ENCODE assay signal across 18 cellular contexts in genomic region chr4:169854090-169854489, GRCh38.
DNase-seq lines count a peak whose midpoint lies in the region; ATAC-seq, FAIRE-seq and TF ChIP-seq lines count a peak whose summit lies in the region.
"Had no signal": no experiment of that assay in that cellular context is flagged by ENCODE, and none has a peak within 500 bp of the region (broad histone marks: within the 10 kb centered on the region; RNA-seq: fewer than 3 reads in every experiment).

No MANE protein-coding gene starts in this region.

- H3K9me2 ChIP-seq in hepatocyte (replicated peaks; ENCODE audit: insufficient read depth), result no peaks in the 10 kb centered on the region

- DNase-seq in GM12892 (ENCODE audit: insufficient read length) (no peak), UCSD-AML1 (lab: John Stamatoyannopoulos, UW; ENCODE audit: unreplicated experiment) (peak; percentile 10), hepatocyte (ENCODE audit: low spot score) (peak; percentile 18), gastrocnemius medialis (no peak)
- DNase-seq in activated T-cell treated with anti-CD3 and anti-CD28 coated beads, Interleukin-2, amount 50 U/mL, for 72 hours, result no peak
- DNase-seq: CD4-positive, CD25-positive, alpha-beta regulatory T cell; DMS79 treated with DMSO at 0.1 percent for 48 hours; H9; IMR-90; MV-4-11; NCI-H2107; NCI-H446 treated with DMSO at 0.1 percent for 48 hours; NCI-H82 had no signal

- H3K36me3 ChIP-seq in hepatocyte (replicated peaks; ENCODE audit: insufficient read depth, low read depth), result no peaks in the 10 kb centered on the region
- no peaks in the 10 kb centered on the region for H3K36me3 ChIP-seq in gastrocnemius medialis

- no peak for TF ChIP-seq EP300 in Ishikawa (IDR thresholded peaks at IDR 0.05; ENCODE audit: borderline replicate concordance)

- peaks cover 0 to 2% of the 10 kb centered on the region in 2 donors for H3K9me3 Mint-ChIP-seq in activated T-cell treated with anti-CD3 and anti-CD28 coated beads, Interleukin-2, amount 50 U/mL, for 72 hours
- H3K9me3 Mint-ChIP-seq: CD4-positive, CD25-positive, alpha-beta regulatory T cell had no signal

- H3K4me1 ChIP-seq in hepatocyte (ENCODE audit: insufficient read depth) (peaks cover 4% of the 10 kb centered on the region), gastrocnemius medialis (no peaks in the 10 kb centered on the region)

- no peak overlapping the region for H3K4me3 Mint-ChIP-seq in activated T-cell treated with anti-CD3 and anti-CD28 coated beads, Interleukin-2, amount 50 U/mL, for 72 hours
- H3K4me3 Mint-ChIP-seq: B cell; CD4-positive, CD25-positive, alpha-beta regulatory T cell; H9 had no signal

- H3K27me3 ChIP-seq in hepatocyte (no peaks in the 10 kb centered on the region), gastrocnemius medialis (no peaks in the 10 kb centered on the region)

- no peaks in the 10 kb centered on the region for H3K4me1 Mint-ChIP-seq in activated T-cell treated with anti-CD3 and anti-CD28 coated beads, Interleukin-2, amount 50 U/mL, for 72 hours (ENCODE audit: low read depth)
- H3K4me1 Mint-ChIP-seq: B cell; CD4-positive, CD25-positive, alpha-beta regulatory T cell had no signal

- H2AFZ ChIP-seq in hepatocyte, result no peak overlapping the region

- no peaks in the 10 kb centered on the region for H3K36me3 Mint-ChIP-seq in activated T-cell treated with anti-CD3 and anti-CD28 coated beads, Interleukin-2, amount 50 U/mL, for 72 hours (ENCODE audit: insufficient read depth in 2 of 2)
- H3K36me3 Mint-ChIP-seq: CD4-positive, CD25-positive, alpha-beta regulatory T cell had no signal

- no peaks in the 10 kb centered on the region for H4K20me1 ChIP-seq in hepatocyte (ENCODE audit: insufficient read depth, poor library complexity, severe bottlenecking)

- no peak for TF ChIP-seq POLR2A in GM12892 (IDR thresholded peaks at IDR 0.05; ENCODE audit: low read depth, low read length)
- TF ChIP-seq POLR2A in gastrocnemius medialis (IDR thresholded peaks at IDR 0.05), result no peak

- no peak for TF ChIP-seq RAD21 in Ishikawa (IDR thresholded peaks at IDR 0.05; ENCODE audit: low read depth)

- no peak overlapping the region for H3K27ac Mint-ChIP-seq in activated T-cell treated with anti-CD3 and anti-CD28 coated beads, Interleukin-2, amount 50 U/mL, for 72 hours
- H3K27ac Mint-ChIP-seq: B cell; CD4-positive, CD25-positive, alpha-beta regulatory T cell; H9 had no signal

- H3K27ac ChIP-seq in hepatocyte (no peak overlapping the region), gastrocnemius medialis (no peak overlapping the region)

- H3K9me3 ChIP-seq in hepatocyte (ENCODE audit: low read depth) (no peaks in the 10 kb centered on the region), gastrocnemius medialis (no peaks in the 10 kb centered on the region)

- H3K27me3 Mint-ChIP-seq in activated T-cell treated with anti-CD3 and anti-CD28 coated beads, Interleukin-2, amount 50 U/mL, for 72 hours (ENCODE audit: low read depth), result peaks cover 7% of the 10 kb centered on the region
- H3K27me3 Mint-ChIP-seq: CD4-positive, CD25-positive, alpha-beta regulatory T cell had no signal

- intact Hi-C loops in gastrocnemius medialis (cut with DNase I; ENCODE audit: low total_unique reads), result no loop called here

- no peaks in the 10 kb centered on the region for H3K79me2 ChIP-seq in hepatocyte

- 61% methylated on average over 3 of the region's 3 CpGs for WGBS in hepatocyte (ENCODE audit: low lambda C conversion rate, missing lambda C conversion rate)

- TF ChIP-seq CTCF in hepatocyte (IDR thresholded peaks at IDR 0.05; ENCODE audit: poor library complexity) (no peak), gastrocnemius medialis (IDR thresholded peaks at IDR 0.05 in 4 of 5, conservative IDR thresholded peaks at IDR 0.05 in 1 of 5) (no peak)

- H3K4me2 ChIP-seq in hepatocyte, result no peak overlapping the region

- ATAC-seq in activated T-cell treated with anti-CD3 and anti-CD28 coated beads, Interleukin-2, amount 50 U/mL, for 72 hours (replicated peaks in 1 of 2), result no peak
- no peak for ATAC-seq in GM19351 (IDR thresholded peaks at IDR 0.05; ENCODE audit: unreplicated experiment)
- ATAC-seq in gastrocnemius medialis, result no peak
- ATAC-seq: GM12878 had no signal

- in situ Hi-C loops in gastrocnemius medialis (cut with MboI; ENCODE audit: low sequenced_read_pairs in 4 of 4), result no loop called here

- H3K4me3 ChIP-seq in hepatocyte (no peak overlapping the region), gastrocnemius medialis (no peak overlapping the region)
- H3K4me3 ChIP-seq: GM12878 had no signal

- FAIRE-seq in GM12892 (lab: Jason Lieb, UNC), result peak; percentile 50
- FAIRE-seq: G401.6, GM12878 had no signal

TF ChIP-seq in Ishikawa, 13 proteins besides CTCF, POLR2A, EP300 and RAD21:
- TF ChIP-seq NFIC (IDR thresholded peaks at IDR 0.05) (peak; percentile 53), REST (IDR thresholded peaks at IDR 0.05; ENCODE audit: low read depth) (no peak), TAF1 (IDR thresholded peaks at IDR 0.05; ENCODE audit: low read depth) (no peak), TCF12 (IDR thresholded peaks at IDR 0.05; ENCODE audit: low read depth) (no peak), TEAD4 (IDR thresholded peaks at IDR 0.05) (no peak)

Comparison
In these comparisons a context has a peak if more than half of its experiments do, and no peak if none do; other contexts are left out.
1. DNase-seq: peak in UCSD-AML1 (single experiment) and hepatocyte (single experiment); none in GM12892 (single experiment), activated T-cell treated with anti-CD3 and anti-CD28 coated beads, Interleukin-2, amount 50 U/mL, for 72 hours (0 of 2) and gastrocnemius medialis (0 of 2).